Comparison of ENCODE assay signal across 8 cellular contexts in the genomic region with DNA sequence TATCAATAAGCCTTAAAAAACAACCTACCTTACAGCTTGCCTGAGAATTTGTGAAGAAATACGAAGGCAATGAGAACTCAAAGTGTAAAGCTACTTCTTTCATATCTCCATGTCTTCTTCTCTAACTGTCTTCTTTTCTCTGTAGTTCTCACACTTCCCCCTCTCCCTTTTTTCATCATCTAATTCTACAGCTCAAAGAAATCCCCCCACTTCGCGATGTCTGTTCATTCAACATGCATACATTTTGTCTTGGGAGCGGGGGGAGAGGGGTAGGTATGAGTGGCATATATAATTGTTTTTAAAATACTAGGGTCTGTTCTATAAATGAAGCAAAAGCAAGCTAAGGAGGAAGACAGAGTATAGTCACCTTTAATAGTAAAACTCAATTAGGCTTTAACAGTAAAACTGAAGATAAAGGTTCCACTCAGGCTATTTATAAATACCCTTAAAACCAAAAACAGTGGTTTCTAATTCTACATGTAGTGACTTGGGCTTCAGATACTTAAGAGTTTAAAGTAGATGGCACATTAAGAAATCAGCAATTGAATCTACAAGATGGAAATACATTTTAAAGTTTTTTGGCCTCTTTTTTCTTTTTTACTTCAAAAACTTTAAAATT.
DNase-seq lines count a peak whose midpoint lies in the region; ATAC-seq and TF ChIP-seq lines count a peak whose summit lies in the region.

No MANE protein-coding gene starts in this region.

- ATAC-seq in CD4-positive, alpha-beta T cell (ENCODE audit: poor library complexity), result peak; percentile 20
- ATAC-seq in GM19324 (IDR thresholded peaks at IDR 0.05; ENCODE audit: low FRiP score, unreplicated experiment) (peak; percentile 44), HG02981 (IDR thresholded peaks at IDR 0.05; ENCODE audit: unreplicated experiment) (peak; percentile 30)

- CTCF ChIA-PET in CD4-positive, alpha-beta T cell (lab: Charles Lee), result interaction anchor here (0.9 to 1.6 kb wide), 4 partner anchors 8 to 260 kb away, joined by 3 to 13 read pairs (median 3); no protein-coding TSS in a partner anchor
- CTCF ChIA-PET in activated CD4-positive, alpha-beta memory T cell treated with anti-CD3 and anti-CD28 coated beads for 36 hours (lab: Charles Lee), result interaction anchor here (1.1 kb wide), 1 partner anchor 9 kb away, joined by 3 read pairs; no protein-coding TSS in a partner anchor

- H3K27ac ChIP-seq in CD4-positive, alpha-beta T cell (ENCODE audit: low read depth, low read length), result peak overlapping the region; percentile 66

- intact Hi-C loops in CD4-positive, alpha-beta T cell (cut with DNase I, micrococcal nuclease), result loop anchor here in 1 of 2 experiments (2.0 to 5.0 kb wide), 5 partner anchors 35 to 260 kb away; no protein-coding TSS in a partner anchor
- intact Hi-C loops in activated CD4-positive, alpha-beta memory T cell treated with anti-CD3 and anti-CD28 coated beads for 36 hours (cut with micrococcal nuclease), result loop anchor here (1.0 to 2.0 kb wide), 2 partner anchors 35 to 42 kb away; no protein-coding TSS in a partner anchor

- peaks cover 90% of the 10 kb centered on the region for H3K4me1 Mint-ChIP-seq in CD4-positive, alpha-beta T cell (ENCODE audit: low read depth)
- peaks cover 76% of the 10 kb centered on the region for H3K4me1 Mint-ChIP-seq in activated CD4-positive, alpha-beta memory T cell treated with anti-CD3 and anti-CD28 coated beads for 36 hours (ENCODE audit: low read depth)

- peak overlapping the region; percentile 89 for H3K27ac Mint-ChIP-seq in CD4-positive, alpha-beta T cell
- peak overlapping the region; percentile 71 for H3K27ac Mint-ChIP-seq in activated CD4-positive, alpha-beta memory T cell treated with anti-CD3 and anti-CD28 coated beads for 36 hours

- no peaks in the 10 kb centered on the region for H3K27me3 Mint-ChIP-seq in CD4-positive, alpha-beta T cell
- no peaks in the 10 kb centered on the region for H3K27me3 Mint-ChIP-seq in activated CD4-positive, alpha-beta memory T cell treated with anti-CD3 and anti-CD28 coated beads for 36 hours

- no peaks in the 10 kb centered on the region for H3K27me3 ChIP-seq in CD4-positive, alpha-beta T cell (ENCODE audit: control insufficient read depth, insufficient read depth, low read length)

- DNase-seq in CD4-positive, alpha-beta T cell, result no peak
- DNase-seq in activated CD4-positive, alpha-beta memory T cell treated with anti-CD3 and anti-CD28 coated beads for 36 hours, result no peak
- DNase-seq in NOMO-1 treated with dmso at 0.1 percent for 144 hours (lab: John Stamatoyannopoulos, UW; ENCODE audit: unreplicated experiment) (no peak), Kasumi-1 (lab: John Stamatoyannopoulos, UW) (no peak), HuH-7.5 (ENCODE audit: low spot score) (no peak), SKM-1 (lab: John Stamatoyannopoulos, UW; ENCODE audit: unreplicated experiment) (no peak)

- POLR2A ChIA-PET in CD4-positive, alpha-beta T cell (lab: Charles Lee), result interaction anchor here (0.8 to 2.4 kb wide), 17 partner anchors 8 to 273 kb away, joined by 3 to 33 read pairs (median 4); a partner anchor contains a TSS
- POLR2A ChIA-PET in activated CD4-positive, alpha-beta memory T cell treated with anti-CD3 and anti-CD28 coated beads for 36 hours (lab: Charles Lee), result no interaction called here

- no peak for TF ChIP-seq CTCF in CD4-positive, alpha-beta T cell (IDR thresholded peaks at IDR 0.05)

- H3K36me3 Mint-ChIP-seq in CD4-positive, alpha-beta T cell (ENCODE audit: low read depth), result peaks cover 32% of the 10 kb centered on the region
- H3K36me3 Mint-ChIP-seq in activated CD4-positive, alpha-beta memory T cell treated with anti-CD3 and anti-CD28 coated beads for 36 hours, result peaks cover 19% of the 10 kb centered on the region

- no peaks in the 10 kb centered on the region for H3K9me3 ChIP-seq in CD4-positive, alpha-beta T cell (ENCODE audit: control insufficient read depth, low read length)

- no peaks in the 10 kb centered on the region for H3K9me3 Mint-ChIP-seq in CD4-positive, alpha-beta T cell
- H3K9me3 Mint-ChIP-seq in activated CD4-positive, alpha-beta memory T cell treated with anti-CD3 and anti-CD28 coated beads for 36 hours, result peaks cover 6% of the 10 kb centered on the region

- H3K4me3 Mint-ChIP-seq in CD4-positive, alpha-beta T cell, result peak overlapping the region; percentile 82
- peak overlapping the region; percentile 65 for H3K4me3 Mint-ChIP-seq in activated CD4-positive, alpha-beta memory T cell treated with anti-CD3 and anti-CD28 coated beads for 36 hours
